ENCODE assay signal across 25 cellular contexts in the genomic region with DNA sequence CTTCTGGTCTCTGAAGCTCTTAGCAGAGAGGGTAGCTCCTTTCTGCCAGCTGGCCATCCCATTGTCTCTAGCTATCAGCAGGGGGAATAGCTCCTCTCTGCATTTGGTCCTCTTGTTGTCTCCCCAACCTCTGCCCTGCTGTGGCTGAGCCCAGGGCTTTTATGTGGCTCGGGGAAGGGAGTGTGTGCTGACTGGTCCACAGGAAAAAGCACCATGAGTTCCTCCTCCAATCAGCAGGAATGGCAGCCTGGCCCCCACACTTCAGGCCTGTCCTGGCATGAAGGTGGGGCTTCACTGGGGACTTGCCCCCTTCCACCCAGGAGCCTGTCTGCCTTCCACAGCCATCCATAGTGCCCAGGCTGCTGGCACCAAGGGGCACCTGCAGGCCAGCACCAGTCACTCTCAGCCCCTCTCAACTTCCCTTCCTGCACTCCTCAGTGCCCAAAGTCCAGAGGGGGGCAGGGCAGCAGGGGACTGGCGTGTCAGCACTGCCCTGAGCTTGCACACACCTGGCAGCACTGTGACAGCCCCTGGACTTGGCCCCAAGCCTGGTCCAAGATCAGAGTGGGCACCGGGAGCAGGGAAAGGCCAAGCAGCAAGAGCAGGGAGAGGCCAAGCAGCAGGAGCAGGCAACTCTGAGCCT. TPM values are rescaled to one million over a fixed set of nuclear protein-coding genes. Genes with fewer than 3 reads are reported as not detected.
DNase-seq lines count a peak whose midpoint lies in the region; ATAC-seq, FAIRE-seq and TF ChIP-seq lines count a peak whose summit lies in the region.
"Had no signal": no experiment of that assay in that cellular context is flagged by ENCODE, and none has a peak within 500 bp of the region (broad histone marks: within the 10 kb centered on the region; RNA-seq: fewer than 3 reads in every experiment).

No MANE protein-coding gene starts in this region.

- no peak for TF ChIP-seq CTCF in activated CD8-positive, alpha-beta T cell treated with anti-CD3 and anti-CD28 coated beads for 36 hours (IDR thresholded peaks at IDR 0.05)
- TF ChIP-seq CTCF in colonic mucosa (IDR thresholded peaks at IDR 0.05) (no peak), prostate gland (IDR thresholded peaks at IDR 0.05) (no peak)

- no peak overlapping the region for H3K4me3 ChIP-seq in colonic mucosa
- no peak overlapping the region for H3K4me3 ChIP-seq in small intestine (ENCODE audit: low read depth in 1 of 2, low read length in 2 of 2)
- H3K4me3 ChIP-seq in prostate gland: no peak overlapping the region
- H3K4me3 ChIP-seq: left ventricle myocardium inferior, ovary, sigmoid colon had no signal

- H3K4me1 Mint-ChIP-seq in activated CD8-positive, alpha-beta T cell treated with anti-CD3 and anti-CD28 coated beads, Interleukin-2, amount 10 ng/mL, durations not matched to agents 7 days and 5 days (ENCODE audit: low read depth): peaks cover 14% of the 10 kb centered on the region
- H3K4me1 Mint-ChIP-seq in activated CD8-positive, alpha-beta T cell treated with anti-CD3 and anti-CD28 coated beads for 36 hours (ENCODE audit: low read depth): peaks cover 12% of the 10 kb centered on the region

- WGBS in small intestine, 3 donors: 14 to 45% (median 34%) methylated on average over 3 of the region's 3 CpGs
- WGBS in prostate gland: 73% methylated on average over 3 of the region's 3 CpGs

- H3K27me3 Mint-ChIP-seq in activated CD8-positive, alpha-beta T cell treated with anti-CD3 and anti-CD28 coated beads, Interleukin-2, amount 10 ng/mL, durations not matched to agents 7 days and 5 days (ENCODE audit: low read depth): peaks cover 2% of the 10 kb centered on the region
- no peaks in the 10 kb centered on the region for H3K27me3 Mint-ChIP-seq in activated CD8-positive, alpha-beta T cell treated with anti-CD3 and anti-CD28 coated beads for 36 hours
- H3K27me3 Mint-ChIP-seq: activated B cell treated with CpG ODN at 0.5 μM for 24 hours; stimulated activated naive CD8-positive, alpha-beta T cell treated with anti-CD3 and anti-CD28 coated beads, Interleukin-15, Interleukin-2, amounts not matched to agents 100 ng/mL and 50 ng/mL, for 24 hours had no signal

- H3K9me3 ChIP-seq in colonic mucosa: no peaks in the 10 kb centered on the region
- no peaks in the 10 kb centered on the region for H3K9me3 ChIP-seq in small intestine (ENCODE audit: control insufficient read depth, low read depth)
- no peaks in the 10 kb centered on the region for H3K9me3 ChIP-seq in prostate gland
- H3K9me3 ChIP-seq: left ventricle myocardium inferior, ovary had no signal

- H3K36me3 Mint-ChIP-seq in activated CD8-positive, alpha-beta T cell treated with anti-CD3 and anti-CD28 coated beads, Interleukin-2, amount 10 ng/mL, durations not matched to agents 7 days and 5 days (ENCODE audit: low read depth): peaks cover 9% of the 10 kb centered on the region
- H3K36me3 Mint-ChIP-seq in activated CD8-positive, alpha-beta T cell treated with anti-CD3 and anti-CD28 coated beads for 36 hours (ENCODE audit: low read depth): peaks cover 3% of the 10 kb centered on the region

- no peaks in the 10 kb centered on the region for H3K36me3 ChIP-seq in colonic mucosa
- H3K36me3 ChIP-seq in small intestine (ENCODE audit: control insufficient read depth in 2 of 2, insufficient read depth in 2 of 2, low read length in 2 of 2): no peaks in the 10 kb centered on the region
- H3K36me3 ChIP-seq in prostate gland: no peaks in the 10 kb centered on the region
- H3K36me3 ChIP-seq: left ventricle myocardium inferior, ovary, sigmoid colon had no signal

- ATAC-seq in activated CD8-positive, alpha-beta T cell treated with anti-CD3 and anti-CD28 coated beads, Interleukin-2, amount 10 ng/mL, durations not matched to agents 7 days and 5 days: no peak
- no peak for ATAC-seq in activated CD8-positive, alpha-beta T cell treated with anti-CD3 and anti-CD28 coated beads for 36 hours

- POLR2A ChIA-PET in activated CD8-positive, alpha-beta T cell treated with anti-CD3 and anti-CD28 coated beads, Interleukin-2, amount 10 ng/mL, durations not matched to agents 7 days and 5 days (lab: Charles Lee): interaction anchor here (0.9 to 1.2 kb wide), 3 partner anchors 38 to 205 kb away, joined by 3 read pairs; no protein-coding TSS in a partner anchor
- POLR2A ChIA-PET in activated CD8-positive, alpha-beta T cell treated with anti-CD3 and anti-CD28 coated beads for 36 hours (lab: Charles Lee): no interaction called here

- no peak for DNase-seq in activated CD8-positive, alpha-beta T cell treated with anti-CD3 and anti-CD28 coated beads, Interleukin-2, amount 10 ng/mL, durations not matched to agents 7 days and 5 days
- DNase-seq in activated CD8-positive, alpha-beta T cell treated with anti-CD3 and anti-CD28 coated beads for 36 hours: no peak
- DNase-seq in colonic mucosa (peak; percentile 23), small intestine (peak; percentile 71), prostate gland (ENCODE audit: low spot score) (no peak), DMS79 (lab: John Stamatoyannopoulos, UW) (no peak)
- DNase-seq: activated B cell treated with CpG ODN at 0.5 μM for 24 hours; activated effector memory CD4-positive, alpha-beta T cell treated with anti-CD3 and anti-CD28 coated beads, Interleukin-2, amount 50 U/mL, for 16 hours; DMS53; effector memory CD4-positive, alpha-beta T cell; head of caudate nucleus; Karpas-422; left ventricle myocardium inferior; NCI-H1092; NCI-H2081 treated with DMSO at 0.1 percent for 48 hours; NCI-H510A treated with DMSO at 0.1 percent for 48 hours; ovary; SIG-M5; sigmoid colon; stimulated activated CD4-positive, alpha-beta T cell treated with anti-CD3 and anti-CD28 coated beads, Interleukin-1b, Interleukin-23, amount 100 ng/mL, for 48 hours; trophoblast cell had no signal

- H3K27me3 ChIP-seq in colonic mucosa (no peaks in the 10 kb centered on the region), small intestine (ENCODE audit: control insufficient read depth in 2 of 2, insufficient read depth in 2 of 2, low read length in 2 of 2) (no peaks in the 10 kb centered on the region), prostate gland (replicated peaks; ENCODE audit: insufficient read depth) (no peaks in the 10 kb centered on the region)
- H3K27me3 ChIP-seq: ovary, sigmoid colon had no signal

- CTCF ChIA-PET in activated CD8-positive, alpha-beta T cell treated with anti-CD3 and anti-CD28 coated beads, Interleukin-2, amount 10 ng/mL, durations not matched to agents 7 days and 5 days (lab: Charles Lee): interaction anchor here (1.2 to 3.9 kb wide), 8 partner anchors 19 to 316 kb away, joined by 3 to 27 read pairs (median 6); partner anchors contain the start of gene SUFU
- CTCF ChIA-PET in activated CD8-positive, alpha-beta T cell treated with anti-CD3 and anti-CD28 coated beads for 36 hours (lab: Charles Lee): interaction anchor here (2.2 to 5.4 kb wide), 3 partner anchors 19 to 115 kb away, joined by 5 to 25 read pairs (median 24); no protein-coding TSS in a partner anchor

- no peak for TF ChIP-seq POLR2A in prostate gland (IDR thresholded peaks at IDR 0.05)

- peaks cover 7% of the 10 kb centered on the region for H3K9me3 Mint-ChIP-seq in activated CD8-positive, alpha-beta T cell treated with anti-CD3 and anti-CD28 coated beads, Interleukin-2, amount 10 ng/mL, durations not matched to agents 7 days and 5 days (ENCODE audit: insufficient read depth)
- H3K9me3 Mint-ChIP-seq in activated CD8-positive, alpha-beta T cell treated with anti-CD3 and anti-CD28 coated beads for 36 hours: peaks cover 14% of the 10 kb centered on the region

- intact Hi-C loops in activated CD8-positive, alpha-beta T cell treated with anti-CD3 and anti-CD28 coated beads for 36 hours (cut with micrococcal nuclease): no loop called here
- intact Hi-C loops in colonic mucosa (cut with DNase I) (no loop called here), prostate gland (cut with DNase I) (no loop called here)

- H3K27ac Mint-ChIP-seq in activated CD8-positive, alpha-beta T cell treated with anti-CD3 and anti-CD28 coated beads, Interleukin-2, amount 10 ng/mL, durations not matched to agents 7 days and 5 days: peak overlapping the region; percentile 47
- no peak overlapping the region for H3K27ac Mint-ChIP-seq in activated CD8-positive, alpha-beta T cell treated with anti-CD3 and anti-CD28 coated beads for 36 hours
- H3K27ac Mint-ChIP-seq: activated B cell treated with CpG ODN at 0.5 μM for 24 hours; stimulated activated naive CD8-positive, alpha-beta T cell treated with anti-CD3 and anti-CD28 coated beads, Interleukin-15, Interleukin-2, amounts not matched to agents 100 ng/mL and 50 ng/mL, for 24 hours had no signal

- H3K4me1 ChIP-seq in colonic mucosa: peaks cover 7% of the 10 kb centered on the region
- peaks cover 0 to 3% of the 10 kb centered on the region in 2 donors for H3K4me1 ChIP-seq in small intestine (ENCODE audit: control insufficient read depth in 2 of 2, insufficient read depth in 1 of 2, low read depth in 1 of 2, low read length in 1 of 2)
- H3K4me1 ChIP-seq in prostate gland (replicated peaks): no peaks in the 10 kb centered on the region
- H3K4me1 ChIP-seq: left ventricle myocardium inferior, sigmoid colon had no signal

- H3K9ac ChIP-seq in colonic mucosa (ENCODE audit: low read depth in 2 of 2, low read length in 2 of 2): peak overlapping the region in 1 of 2 donors; percentile 1

- H3K27ac ChIP-seq in colonic mucosa (no peak overlapping the region), small intestine (ENCODE audit: low read depth in 1 of 2, low read length in 1 of 2) (peak overlapping the region in 1 of 2 donors; percentile 28), prostate gland (no peak overlapping the region)
- H3K27ac ChIP-seq: C4-2B, left ventricle myocardium inferior, ovary, sigmoid colon had no signal

- FAIRE-seq in small intestine (lab: Jason Lieb, UNC): no peak

- H3K4me3 Mint-ChIP-seq in activated CD8-positive, alpha-beta T cell treated with anti-CD3 and anti-CD28 coated beads, Interleukin-2, amount 10 ng/mL, durations not matched to agents 7 days and 5 days: no peak overlapping the region
- H3K4me3 Mint-ChIP-seq in activated CD8-positive, alpha-beta T cell treated with anti-CD3 and anti-CD28 coated beads for 36 hours: no peak overlapping the region
- H3K4me3 Mint-ChIP-seq: activated B cell treated with CpG ODN at 0.5 μM for 24 hours; stimulated activated naive CD8-positive, alpha-beta T cell treated with anti-CD3 and anti-CD28 coated beads, Interleukin-15, Interleukin-2, amounts not matched to agents 100 ng/mL and 50 ng/mL, for 24 hours had no signal

RNA-seq across cellular contexts. Expression of gene NOLC1, which starts 36.2 kb away (rescaled TPM):
- 10 to 100 TPM; 94.1 to 95.3 TPM for total RNA-seq in activated CD8-positive, alpha-beta T cell treated with anti-CD3 and anti-CD28 coated beads, Interleukin-2, amount 10 ng/mL, durations not matched to agents 7 days and 5 days
- total RNA-seq in activated CD8-positive, alpha-beta T cell treated with anti-CD3 and anti-CD28 coated beads for 36 hours: 100 to 1,000 TPM; 210 to 215 TPM
- 10 to 100 TPM; 34.5 to 68.2 TPM for total RNA-seq in colonic mucosa
- 10 to 100 TPM; 12.7 to 48.9 (median 19.7) TPM for polyA plus RNA-seq in small intestine
- 10 to 100 TPM; 50.3 to 67.9 TPM for total RNA-seq in prostate gland

RNA-seq across cellular contexts. Expression of gene ELOVL3, which starts 37.7 kb away (rescaled TPM):
- total RNA-seq in activated CD8-positive, alpha-beta T cell treated with anti-CD3 and anti-CD28 coated beads, Interleukin-2, amount 10 ng/mL, durations not matched to agents 7 days and 5 days: not detected
- total RNA-seq in activated CD8-positive, alpha-beta T cell treated with anti-CD3 and anti-CD28 coated beads for 36 hours: not detected
- under 1 TPM in 1 of 2 donors, not detected in 1; 0.24 TPM for total RNA-seq in colonic mucosa
- under 1 TPM in 1 of 3 donors, not detected in 2; 0.42 TPM for polyA plus RNA-seq in small intestine
- total RNA-seq in prostate gland: 1 to 10 TPM in 1 of 2 donors, not detected in 1; 4.4 TPM
- total RNA-seq: activated B cell treated with CpG ODN at 0.5 μM for 24 hours, left ventricle myocardium inferior, mononuclear cell, ovary had no signal

RNA-seq across cellular contexts. Expression of gene PITX3, which starts 52.9 kb away (rescaled TPM):
- total RNA-seq in activated CD8-positive, alpha-beta T cell treated with anti-CD3 and anti-CD28 coated beads, Interleukin-2, amount 10 ng/mL, durations not matched to agents 7 days and 5 days: not detected
- total RNA-seq in activated CD8-positive, alpha-beta T cell treated with anti-CD3 and anti-CD28 coated beads for 36 hours: under 1 TPM in 1 of 2 experiments, not detected in 1; 0.23 TPM
- not detected for total RNA-seq in colonic mucosa
- polyA plus RNA-seq in small intestine: not detected
- total RNA-seq in prostate gland: not detected
- total RNA-seq: activated B cell treated with CpG ODN at 0.5 μM for 24 hours, mononuclear cell, OCI-LY7, ovary, sigmoid colon had no signal
- polyA plus RNA-seq: ovary, sigmoid colon had no signal

RNA-seq across cellular contexts. Expression of gene PPRC1, which starts 55.6 kb away (rescaled TPM):
- 10 to 100 TPM; 56.5 to 58.9 TPM for total RNA-seq in activated CD8-positive, alpha-beta T cell treated with anti-CD3 and anti-CD28 coated beads, Interleukin-2, amount 10 ng/mL, durations not matched to agents 7 days and 5 days
- total RNA-seq in activated CD8-positive, alpha-beta T cell treated with anti-CD3 and anti-CD28 coated beads for 36 hours: 10 to 100 TPM; 68.6 to 72.2 TPM
- total RNA-seq in colonic mucosa (10 to 100 TPM; 17.0 to 36.1 TPM), prostate gland (10 to 100 TPM; 19.8 to 24.4 TPM)
- polyA plus RNA-seq in small intestine: 10 to 100 TPM in 1 of 3 donors, 1 to 10 TPM in 2; 4.5 to 15.5 (median 8.4) TPM

RNA-seq across cellular contexts. Expression of gene GBF1, which starts 56.9 kb away (rescaled TPM):
- total RNA-seq in activated CD8-positive, alpha-beta T cell treated with anti-CD3 and anti-CD28 coated beads, Interleukin-2, amount 10 ng/mL, durations not matched to agents 7 days and 5 days: 10 to 100 TPM; 39.8 to 42.9 TPM
- total RNA-seq in activated CD8-positive, alpha-beta T cell treated with anti-CD3 and anti-CD28 coated beads for 36 hours: 10 to 100 TPM; 25.4 to 28.2 TPM
- total RNA-seq in colonic mucosa (10 to 100 TPM; 59.8 to 73.4 TPM), prostate gland (10 to 100 TPM; 53.1 to 59.1 TPM)
- 10 to 100 TPM; 13.2 to 20.4 (median 16.5) TPM for polyA plus RNA-seq in small intestine

Comparison
In these comparisons a context has a peak if more than half of its experiments do, and no peak if none do; other contexts are left out.
1. DNase-seq: peak in colonic mucosa (single experiment) and small intestine (single experiment); none in activated CD8-positive, alpha-beta T cell treated with anti-CD3 and anti-CD28 coated beads, Interleukin-2, amount 10 ng/mL, durations not matched to agents 7 days and 5 days (single experiment), activated CD8-positive, alpha-beta T cell treated with anti-CD3 and anti-CD28 coated beads for 36 hours (single experiment), prostate gland (single experiment) and DMS79 (single experiment).